21 cellular contexts compared by ENCODE assay signal in the genomic region with DNA sequence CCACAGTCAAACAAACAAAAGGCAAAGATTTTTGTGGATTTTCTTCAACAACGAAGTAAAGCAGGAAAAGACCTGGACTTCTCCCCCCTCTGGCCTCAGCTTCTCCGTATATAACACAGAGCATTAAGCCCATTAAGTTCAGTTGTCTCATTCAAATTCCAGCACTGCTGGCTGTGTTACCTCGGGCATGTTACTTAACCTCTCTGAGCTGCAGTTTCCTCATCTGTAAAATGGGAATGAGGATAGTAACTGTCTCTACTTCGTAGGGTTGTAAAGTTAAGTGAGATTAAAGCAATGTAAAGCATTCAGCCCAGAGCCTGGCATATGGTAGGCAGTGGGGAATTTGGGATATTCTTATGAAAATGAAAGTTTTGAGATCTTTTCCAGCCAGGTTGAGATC.
DNase-seq lines count a peak whose midpoint lies in the region; ATAC-seq, FAIRE-seq and TF ChIP-seq lines count a peak whose summit lies in the region.
"Had no signal": no experiment of that assay in that cellular context is flagged by ENCODE, and none has a peak within 500 bp of the region (broad histone marks: within the 10 kb centered on the region; RNA-seq: fewer than 3 reads in every experiment).

No MANE protein-coding gene starts in this region.

- no peak overlapping the region for H3K9ac ChIP-seq in H1 (replicated peaks in 1 of 4; ENCODE audit: extremely low read depth in 1 of 4, low read depth in 3 of 4, low read length in 3 of 4)
- H3K9ac ChIP-seq: BLaER1 treated with 17β-estradiol and CSF1 and Interleukin-3, amounts not matched to agents 10 nM and 100 nM had no signal

- no peak overlapping the region for H3K18ac ChIP-seq in H1 (ENCODE audit: extremely low read depth, low read length)

- H3K14ac ChIP-seq in H1 (ENCODE audit: insufficient read length): no peak overlapping the region

- H3K36me3 ChIP-seq in HEK293 (ENCODE audit: control insufficient read depth in 2 of 2, insufficient read depth in 1 of 2, low read length in 2 of 2) (no peaks in the 10 kb centered on the region), H1 (ENCODE audit: control insufficient read depth in 2 of 4, insufficient read depth in 4 of 4, low read length in 3 of 4) (no peaks in the 10 kb centered on the region)
- H3K36me3 ChIP-seq: BLaER1 treated with 17β-estradiol and CSF1 and Interleukin-3, amounts not matched to agents 10 nM and 100 nM had no signal

- no peak for TF ChIP-seq CTCF in A549 (IDR thresholded peaks at IDR 0.05)
- TF ChIP-seq CTCF in HEK293 (tag by site-specific recombination; IDR thresholded peaks at IDR 0.05): no peak
- no peak for TF ChIP-seq CTCF in H1 (IDR thresholded peaks at IDR 0.05; ENCODE audit: control extremely low read depth in 1 of 3, insufficient read depth in 1 of 3, low read depth in 1 of 3, low read length in 3 of 3)

- 21% methylated on average over 4 of the region's 4 CpGs for WGBS in A549 (ENCODE audit: missing lambda C conversion rate)
- WGBS in H1 (ENCODE audit: extremely low coverage in 1 of 2, insufficient coverage in 1 of 2, insufficient read length in 1 of 2, insufficient replicate concordance in 2 of 2, low coverage in 1 of 2, low lambda C conversion rate in 2 of 2, missing lambda C conversion rate in 1 of 2), 2 experiments: 86% methylated on average over 4 of the region's 4 CpGs; no CpG with 5 or more reads in 1 of the 2 experiments

- no peaks in the 10 kb centered on the region for H3K9me3 ChIP-seq in A549
- H3K9me3 ChIP-seq in HEK293 (ENCODE audit: control insufficient read depth, insufficient read depth, low read depth, low read length): no peaks in the 10 kb centered on the region
- no peaks in the 10 kb centered on the region for H3K9me3 ChIP-seq in H1 (ENCODE audit: insufficient read depth in 2 of 2, low read depth in 1 of 2, low read length in 1 of 2)
- H3K9me3 ChIP-seq: BLaER1 treated with 17β-estradiol and CSF1 and Interleukin-3, amounts not matched to agents 10 nM and 100 nM had no signal

- no peak overlapping the region for H2BK12ac ChIP-seq in H1 (ENCODE audit: low read depth, low read length)

- H2BK15ac ChIP-seq in H1 (ENCODE audit: low read length): no peak overlapping the region

- H3K4ac ChIP-seq in H1 (replicated peaks; ENCODE audit: insufficient read length, low read depth, low read length): no peak overlapping the region

- H3K27ac ChIP-seq in A549: no peak overlapping the region
- H3K27ac ChIP-seq in HEK293 (ENCODE audit: extremely low read depth, low read depth, low read length): no peak overlapping the region
- no peak overlapping the region for H3K27ac ChIP-seq in H1 (ENCODE audit: low read depth, low read length)
- H3K27ac ChIP-seq: BLaER1 treated with 17β-estradiol and CSF1 and Interleukin-3, amounts not matched to agents 10 nM and 100 nM; C4-2B had no signal

- H3K4me3 ChIP-seq in A549: no peak overlapping the region
- no peak overlapping the region for H3K4me3 ChIP-seq in HEK293 (ENCODE audit: low read depth, low read length)
- H3K4me3 ChIP-seq in H1 (ENCODE audit: extremely low read depth in 1 of 4, insufficient read depth in 2 of 4, low read depth in 3 of 4, low read length in 4 of 4): no peak overlapping the region
- H3K4me3 ChIP-seq: BLaER1 treated with 17β-estradiol and CSF1 and Interleukin-3, amounts not matched to agents 10 nM and 100 nM had no signal

- no peak overlapping the region for H2BK120ac ChIP-seq in H1 (replicated peaks; ENCODE audit: low read depth, low read length)

- no peak overlapping the region for H4K8ac ChIP-seq in H1 (ENCODE audit: extremely low read depth, insufficient read depth, low read length)

- TF ChIP-seq RAD21 in A549 (conservative IDR thresholded peaks at IDR 0.05 in 1 of 2, IDR thresholded peaks at IDR 0.05 in 1 of 2): no peak
- TF ChIP-seq RAD21 in H1 (IDR thresholded peaks at IDR 0.05 in 1 of 2, conservative IDR thresholded peaks at IDR 0.05 in 1 of 2; ENCODE audit: low read depth in 2 of 2, low read length in 2 of 2): no peak

- H4K20me1 ChIP-seq in H1 (replicated peaks in 1 of 2; ENCODE audit: control insufficient read depth in 1 of 2, insufficient read depth in 2 of 2, low read length in 2 of 2): no peaks in the 10 kb centered on the region
- H4K20me1 ChIP-seq: BLaER1 treated with 17β-estradiol and CSF1 and Interleukin-3, amounts not matched to agents 10 nM and 100 nM had no signal

- FAIRE-seq in A549 (lab: Jason Lieb, UNC) (no peak), H1 (lab: Jason Lieb, UNC) (no peak)
- FAIRE-seq: A204.1, D721Med, G401.6, GM12891, GM19239 had no signal

- no peak overlapping the region for H4K5ac ChIP-seq in H1 (ENCODE audit: insufficient read length, low read depth, low read length)

- H2AFZ ChIP-seq in H1 (ENCODE audit: low read length): no peak overlapping the region

- no peak overlapping the region for H3K23ac ChIP-seq in H1 (ENCODE audit: insufficient read length)

- TF ChIP-seq POLR2A in A549 (IDR thresholded peaks at IDR 0.05; ENCODE audit: low read length): no peak
- TF ChIP-seq POLR2A in H1 (IDR thresholded peaks at IDR 0.05; ENCODE audit: control extremely low read depth in 1 of 2, low read depth in 2 of 2, low read length in 2 of 2): no peak

- no peak overlapping the region for H3K4me2 ChIP-seq in A549
- H3K4me2 ChIP-seq in H1 (ENCODE audit: insufficient read depth in 1 of 2, low read depth in 2 of 2, low read length in 2 of 2): no peak overlapping the region
- H3K4me2 ChIP-seq: BLaER1 treated with 17β-estradiol and CSF1 and Interleukin-3, amounts not matched to agents 10 nM and 100 nM had no signal

- H3K4me1 ChIP-seq in A549 (no peaks in the 10 kb centered on the region), HEK293 (ENCODE audit: control insufficient read depth, insufficient read depth, low read length) (no peaks in the 10 kb centered on the region), H1 (replicated peaks in 1 of 4; ENCODE audit: control insufficient read depth in 3 of 4, insufficient read depth in 4 of 4, low read length in 3 of 4) (no peaks in the 10 kb centered on the region; a peak in 1 of 7 replicates)
- H3K4me1 ChIP-seq: BLaER1 treated with 17β-estradiol and CSF1 and Interleukin-3, amounts not matched to agents 10 nM and 100 nM; Caco-2 had no signal

- CTCF ChIA-PET in A549 (lab: Yijun Ruan, JAX) (no interaction called here), HEK293 (lab: Yijun Ruan, JAX) (interaction anchor here (0.7 kb wide), 2 partner anchors 44 to 152 kb away, joined by 3 read pairs; no protein-coding TSS in a partner anchor), H1 (lab: Charles Lee; ENCODE audit: partially characterized antibody) (no interaction called here)

- POLR2A ChIA-PET in A549 (lab: Yijun Ruan, JAX): no interaction called here
- POLR2A ChIA-PET in HEK293 (lab: Yijun Ruan, JAX): no interaction called here
- POLR2A ChIA-PET in H1 (lab: Charles Lee; ENCODE audit: partially characterized antibody): no interaction called here

- no peaks in the 10 kb centered on the region for H3K79me2 ChIP-seq in H1 (ENCODE audit: control insufficient read depth in 1 of 2, insufficient read depth in 2 of 2, low read length in 2 of 2)

- no peak overlapping the region for H3K56ac ChIP-seq in H1 (replicated peaks; ENCODE audit: insufficient read length, low read depth, low read length)

- H3K79me1 ChIP-seq in H1 (ENCODE audit: low read depth, low read length): no peaks in the 10 kb centered on the region

- no peak for ATAC-seq in A549
- ATAC-seq: CD8-positive, alpha-beta T cell had no signal

- H3K27me3 ChIP-seq in H1 (replicated peaks in 1 of 4; ENCODE audit: control insufficient read depth in 3 of 4, extremely low read depth in 1 of 4, insufficient read depth in 3 of 4, low read length in 3 of 4): no peaks in the 10 kb centered on the region
- H3K27me3 ChIP-seq: BLaER1 treated with 17β-estradiol and CSF1 and Interleukin-3, amounts not matched to agents 10 nM and 100 nM had no signal

- H4K91ac ChIP-seq in H1 (replicated peaks; ENCODE audit: insufficient read length, low read length): no peak overlapping the region

- H2AK5ac ChIP-seq in H1 (ENCODE audit: low read depth, low read length): no peak overlapping the region

- TF ChIP-seq EP300 in A549 (IDR thresholded peaks at IDR 0.05): no peak
- no peak for TF ChIP-seq EP300 in H1 (IDR thresholded peaks at IDR 0.05; ENCODE audit: borderline replicate concordance in 1 of 2, low read depth in 2 of 2, low read length in 2 of 2)

- H2BK5ac ChIP-seq in H1 (ENCODE audit: low read depth, low read length): no peak overlapping the region

- H2BK20ac ChIP-seq in H1 (ENCODE audit: low read length): no peak overlapping the region

- no peak for DNase-seq in A549 (ENCODE audit: low read depth in 1 of 2, low spot score in 1 of 2)
- no peak for DNase-seq in H1 (ENCODE audit: low read depth in 1 of 2, low spot score in 2 of 2)
- no peak for DNase-seq in GOT3 (lab: John Stamatoyannopoulos, UW)
- no peak for DNase-seq in SIG-M5 (lab: John Stamatoyannopoulos, UW)
- no peak for DNase-seq in NCI-H446 treated with DMSO at 0.1 percent for 48 hours (lab: John Stamatoyannopoulos, UW)
- DNase-seq: 8988T; AML-193; Caco-2; Calu3; CD4-positive, alpha-beta T cell; DMS79 treated with DMSO at 0.1 percent for 48 hours; GF-D8 had no signal

- peaks cover 5% of the 10 kb centered on the region; the same call in 1 of the 2 replicates for H3K23me2 ChIP-seq in H1 (ENCODE audit: low read depth, low read length)

TF ChIP-seq in A549, 52 proteins besides CTCF, POLR2A, EP300 and RAD21 (continues in another document):
- TF ChIP-seq KDM1A (IDR thresholded peaks at IDR 0.05; ENCODE audit: low read depth): 0 out of 2 replicates have a peak, but pooled peaks have one; percentile 36
- TF ChIP-seq HOXB13 (CRISPR knock-in tag; IDR thresholded peaks at IDR 0.05; ENCODE audit: low read depth): no peak
- no peak for TF ChIP-seq RNF2 (IDR thresholded peaks at IDR 0.05; ENCODE audit: borderline replicate concordance, low read depth)

TF ChIP-seq in HEK293, 187 proteins besides CTCF, POLR2A, EP300 and RAD21:
- TF ChIP-seq ZNF768 (tag by site-specific recombination; IDR thresholded peaks at IDR 0.05) (peak; percentile 93), ZFHX2 (tag by site-specific recombination; conservative IDR thresholded peaks at IDR 0.05) (no peak)

TF ChIP-seq in H1, 55 proteins besides CTCF, POLR2A, EP300 and RAD21:
- no peak for TF ChIP-seq EZH2 (IDR thresholded peaks at IDR 0.05; ENCODE audit: low read depth, low read length, severe bottlenecking)
- TF ChIP-seq NANOG (IDR thresholded peaks at IDR 0.05; ENCODE audit: insufficient read depth, low read depth, low read length, poor library complexity, severe bottlenecking): no peak
- no peak for TF ChIP-seq BACH1 (IDR thresholded peaks at IDR 0.05; ENCODE audit: low read length)
- TF ChIP-seq TCF12 (IDR thresholded peaks at IDR 0.05; ENCODE audit: low read depth, low read length): no peak
- peak; percentile 91 for TF ChIP-seq KDM1A (IDR thresholded peaks at IDR 0.05; ENCODE audit: borderline replicate concordance, low read length)
